Comparison of ENCODE assay signal across 18 cellular contexts in the genomic region with DNA sequence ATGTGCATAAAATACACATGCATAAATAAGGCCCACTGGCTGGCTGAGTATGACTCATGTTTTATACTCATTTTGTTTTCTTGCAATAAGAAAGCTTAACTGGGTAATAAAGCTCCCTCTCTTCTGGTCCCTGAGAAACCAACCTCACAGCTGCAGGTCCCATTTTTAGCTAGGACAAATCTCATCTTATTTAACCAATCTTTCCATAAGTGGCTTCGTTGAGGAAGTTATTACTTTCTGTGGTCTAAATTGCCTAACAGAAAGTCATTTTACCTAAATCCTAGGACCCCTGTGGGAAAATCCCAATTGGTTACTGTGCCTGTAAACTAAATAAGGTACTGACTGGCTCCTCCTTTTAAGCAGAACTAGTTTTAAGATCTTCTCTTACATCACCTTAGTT.
DNase-seq lines count a peak whose midpoint lies in the region; ATAC-seq and TF ChIP-seq lines count a peak whose summit lies in the region.
"Had no signal": no experiment of that assay in that cellular context is flagged by ENCODE, and none has a peak within 500 bp of the region (broad histone marks: within the 10 kb centered on the region; RNA-seq: fewer than 3 reads in every experiment).

No MANE protein-coding gene starts in this region.

- H3K27me3 ChIP-seq in SU-DHL-6 (ENCODE audit: low read length): no peaks in the 10 kb centered on the region
- H3K27me3 ChIP-seq in smooth muscle cell (ENCODE audit: low read depth): no peaks in the 10 kb centered on the region
- H3K27me3 ChIP-seq: colonic mucosa, sigmoid colon, thyroid gland had no signal

- no peaks in the 10 kb centered on the region for H4K20me1 ChIP-seq in SU-DHL-6 (ENCODE audit: low read depth, low read length)
- no peaks in the 10 kb centered on the region for H4K20me1 ChIP-seq in smooth muscle cell (ENCODE audit: low read depth)

- WGBS in smooth muscle cell (ENCODE audit: low lambda C conversion rate): 42% methylated on average over 1 of the region's 1 CpG

- H3K4me3 ChIP-seq in SU-DHL-6 (ENCODE audit: insufficient read depth, low read length, poor library complexity, severe bottlenecking) (no peak overlapping the region), smooth muscle cell (no peak overlapping the region)
- H3K4me3 ChIP-seq: colonic mucosa, sigmoid colon, thyroid gland had no signal

- no peaks in the 10 kb centered on the region for H3K9me2 ChIP-seq in SU-DHL-6 (replicated peaks; ENCODE audit: insufficient read depth, low read length)

- H3F3A ChIP-seq in SU-DHL-6 (ENCODE audit: insufficient read depth) (peaks cover 17% of the 10 kb centered on the region; the same call in 1 of the 2 replicates), smooth muscle cell (ENCODE audit: low read depth) (no peaks in the 10 kb centered on the region)

- H3K79me2 ChIP-seq in SU-DHL-6 (ENCODE audit: insufficient read depth, low read length) (no peaks in the 10 kb centered on the region), smooth muscle cell (ENCODE audit: low read depth) (no peaks in the 10 kb centered on the region)

- H3K9me3 ChIP-seq in SU-DHL-6 (ENCODE audit: insufficient read depth, low read length) (no peaks in the 10 kb centered on the region), smooth muscle cell (replicated peaks; ENCODE audit: low read depth) (no peaks in the 10 kb centered on the region)
- H3K9me3 ChIP-seq: colonic mucosa, sigmoid colon, thyroid gland had no signal

- ATAC-seq in GM18519 (IDR thresholded peaks at IDR 0.05; ENCODE audit: low FRiP score, unreplicated experiment) (peak; percentile 60), HG02870 (IDR thresholded peaks at IDR 0.05; ENCODE audit: unreplicated experiment) (peak; percentile 69), GM21825 (IDR thresholded peaks at IDR 0.05; ENCODE audit: unreplicated experiment) (no peak)
- ATAC-seq: activated CD8-positive, alpha-beta T cell treated with anti-CD3 and anti-CD28 coated beads, Interleukin-2, amount 10 ng/mL, durations not matched to agents 7 days and 5 days; HepG2; WTC11 had no signal

- no peak overlapping the region; the same call in 1 of the 2 replicates for H3K9ac ChIP-seq in SU-DHL-6 (ENCODE audit: low read length)
- H3K9ac ChIP-seq in smooth muscle cell (ENCODE audit: low read depth): no peak overlapping the region

- no peaks in the 10 kb centered on the region for H3K4me1 ChIP-seq in smooth muscle cell (ENCODE audit: low read depth)
- H3K4me1 ChIP-seq: colonic mucosa, sigmoid colon, thyroid gland had no signal

- H3K27ac ChIP-seq in SU-DHL-6 (ENCODE audit: low read depth, low read length): peak overlapping the region; percentile 80
- H3K27ac ChIP-seq in smooth muscle cell (ENCODE audit: low read depth): no peak overlapping the region
- H3K27ac ChIP-seq: C4-2B, colonic mucosa, sigmoid colon, thyroid gland had no signal

- TF ChIP-seq CTCF in SU-DHL-6 (IDR thresholded peaks at IDR 0.05; ENCODE audit: insufficient read depth, low read length, poor library complexity, severe bottlenecking) (no peak), smooth muscle cell (IDR thresholded peaks at IDR 0.05; ENCODE audit: borderline replicate concordance, insufficient read depth, poor library complexity, severe bottlenecking) (no peak)

- DNase-seq in smooth muscle cell (lab: John Stamatoyannopoulos, UW; ENCODE audit: unreplicated experiment) (no peak), islet precursor cell (no peak)
- DNase-seq in stimulated activated naive CD4-positive, alpha-beta T cell (lab: John Stamatoyannopoulos, UW): no peak
- DNase-seq: activated CD8-positive, alpha-beta T cell treated with anti-CD3 and anti-CD28 coated beads, Interleukin-2, amount 10 ng/mL, durations not matched to agents 7 days and 5 days; colonic mucosa; MM.1S; NCI-H748 treated with DMSO at 0.1 percent for 48 hours; sigmoid colon; stimulated activated CD4-positive, alpha-beta T cell treated with anti-CD3 and anti-CD28 coated beads, Interleukin-4, amount 100 ng/mL, for 1 hour; stimulated activated CD8-positive, alpha-beta memory T cell treated with anti-CD3 and anti-CD28 coated beads, Interleukin-4, amount 100 ng/mL, for 48 hours; thyroid gland had no signal

- H3K4me2 ChIP-seq in SU-DHL-6 (ENCODE audit: low read depth, low read length, poor library complexity, severe bottlenecking) (peak overlapping the region; percentile 34), smooth muscle cell (peak overlapping the region; percentile 39)

- H3K36me3 ChIP-seq in SU-DHL-6 (ENCODE audit: low read length) (no peaks in the 10 kb centered on the region), smooth muscle cell (ENCODE audit: low read depth) (no peaks in the 10 kb centered on the region)
- H3K36me3 ChIP-seq: colonic mucosa, sigmoid colon, thyroid gland had no signal

- peak overlapping the region; percentile 36 for H2AFZ ChIP-seq in SU-DHL-6 (ENCODE audit: low read depth, low read length, severe bottlenecking)
- no peak overlapping the region for H2AFZ ChIP-seq in smooth muscle cell (ENCODE audit: low read depth)
